In the genomic region with DNA sequence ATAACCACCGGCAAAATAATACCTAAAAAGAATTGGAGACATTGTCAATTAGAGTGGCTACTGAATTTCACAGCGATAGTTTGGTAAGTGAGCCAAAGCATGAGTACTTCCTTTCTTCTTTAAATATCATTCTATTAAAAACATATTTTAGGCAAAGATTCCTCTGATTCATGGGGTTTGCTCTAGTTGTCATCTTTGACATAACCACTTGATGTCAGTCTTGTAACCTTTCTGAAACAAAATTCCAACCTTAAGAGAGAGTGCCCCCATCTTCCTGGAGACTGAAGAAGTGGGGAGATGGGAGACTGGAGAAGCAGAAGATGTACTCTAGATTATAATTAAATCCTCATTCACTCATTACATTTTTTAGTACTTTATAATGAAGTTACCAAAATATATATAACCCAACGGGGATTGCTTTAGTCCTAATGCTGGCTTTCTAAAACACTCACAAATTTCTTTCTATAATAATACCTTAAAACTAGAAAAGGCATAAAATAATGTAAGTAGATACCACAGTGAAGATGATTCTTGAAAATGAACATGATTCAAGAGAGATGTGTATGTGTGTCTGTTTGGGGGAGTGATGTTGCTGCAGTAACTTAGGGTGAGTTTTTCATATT, we compare ENCODE assay signal across 8 cellular contexts.
DNase-seq lines count a peak whose midpoint lies in the region; ATAC-seq and TF ChIP-seq lines count a peak whose summit lies in the region.

No MANE protein-coding gene starts in this region.

- H3K9me2 ChIP-seq in OCI-LY1 (ENCODE audit: low read depth, low read length): no peaks in the 10 kb centered on the region

- no peaks in the 10 kb centered on the region for H3K9me3 ChIP-seq in heart left ventricle
- H3K9me3 ChIP-seq in OCI-LY1 (ENCODE audit: low read length): no peaks in the 10 kb centered on the region

- H2AFZ ChIP-seq in OCI-LY1 (ENCODE audit: low read length): no peak overlapping the region

- no peak for TF ChIP-seq POLR2A in heart left ventricle (IDR thresholded peaks at IDR 0.05)

- H3K4me2 ChIP-seq in OCI-LY1 (ENCODE audit: low read length): no peak overlapping the region

- H3K4me1 ChIP-seq in heart left ventricle (peaks cover 0 to 29% (median 5%) of the 10 kb centered on the region in 12 donors), OCI-LY1 (ENCODE audit: insufficient read depth, low read length, severe bottlenecking) (no peaks in the 10 kb centered on the region)

- DNase-seq in heart left ventricle (no peak), cardiac septum (ENCODE audit: low spot score) (no peak), renal cortical epithelial cell (ENCODE audit: low read depth) (peak; percentile 41), NCI-H187 (lab: John Stamatoyannopoulos, UW) (no peak)

- H3K36me3 ChIP-seq in heart left ventricle (peaks cover 0 to 13% (median 0%) of the 10 kb centered on the region in 9 donors), OCI-LY1 (ENCODE audit: insufficient read depth, low read length) (no peaks in the 10 kb centered on the region)

- no peak overlapping the region for H3K9ac ChIP-seq in OCI-LY1 (ENCODE audit: low read length)

- peak overlapping the region in 3 of 12 donors; percentile 27 to 36 (median 30) for H3K4me3 ChIP-seq in heart left ventricle
- no peak overlapping the region for H3K4me3 ChIP-seq in OCI-LY1 (ENCODE audit: low read depth, low read length, poor library complexity, severe bottlenecking)

- TF ChIP-seq CTCF in heart left ventricle (IDR thresholded peaks at IDR 0.05) (peak; percentile 27 to 70 (median 49)), OCI-LY1 (IDR thresholded peaks at IDR 0.05; ENCODE audit: low read length) (peak; percentile 48)

- no peaks in the 10 kb centered on the region for H4K20me1 ChIP-seq in OCI-LY1 (ENCODE audit: insufficient read depth, low read length)

- H3K79me2 ChIP-seq in OCI-LY1 (ENCODE audit: insufficient read depth, low read length): no peaks in the 10 kb centered on the region

- whole genome bisulfite sequencing in heart left ventricle, 4 donors: 25 to 43% (median 34%) methylated on average over 3 of the region's 3 CpGs

- intact Hi-C loops in heart left ventricle (cut with DNase I): loop anchor here (2.0 to 10.0 kb wide), 10 partner anchors 96 to 926 kb away; a partner anchor contains a TSS
- intact Hi-C loops in cardiac septum (cut with DNase I): loop anchor here (5.0 kb wide), 3 partner anchors 96 to 316 kb away; a partner anchor contains a TSS

- H3K27ac ChIP-seq in heart left ventricle (peak overlapping the region in 5 of 12 donors; percentile 12 to 37 (median 17)), OCI-LY1 (ENCODE audit: low read depth, low read length, poor library complexity, severe bottlenecking) (no peak overlapping the region)

- H3K27me3 ChIP-seq in heart left ventricle: no peaks in the 10 kb centered on the region
- H3K27me3 ChIP-seq in OCI-LY1 (ENCODE audit: insufficient read depth, low read length): no peaks in the 10 kb centered on the region

- H3F3A ChIP-seq in OCI-LY1 (ENCODE audit: insufficient read depth, low read length): no peaks in the 10 kb centered on the region

- ATAC-seq in heart left ventricle (peak in 1 of 4 donors; percentile 70), esophagus mucosa (peak; percentile 31), GM18517 (IDR thresholded peaks at IDR 0.05; ENCODE audit: unreplicated experiment) (no peak), HG03025 (IDR thresholded peaks at IDR 0.05; ENCODE audit: low FRiP score, unreplicated experiment) (no peak)
